Comparison of ENCODE assay signal across 32 cellular contexts in the genomic region with DNA sequence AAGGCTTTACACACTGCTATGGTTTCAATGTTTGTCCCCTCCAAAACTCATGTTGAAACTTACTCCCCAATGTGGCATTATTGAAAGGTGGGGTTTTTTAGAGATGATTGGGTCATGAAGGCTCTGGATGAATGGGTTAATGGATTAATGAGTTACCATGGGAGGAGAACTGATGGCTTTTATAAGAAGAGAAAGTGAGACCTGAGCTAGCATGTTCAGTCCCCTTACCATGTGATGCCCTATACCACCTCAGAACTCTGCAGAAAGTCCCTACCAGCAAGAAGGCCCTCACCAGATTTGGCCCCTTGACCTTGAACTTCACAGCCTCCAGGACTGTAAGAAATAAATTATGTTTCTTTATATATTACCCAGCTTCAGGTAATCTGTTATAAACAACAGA.
"Had no signal": no experiment of that assay in that cellular context is flagged by ENCODE, and none has a peak within 500 bp of the region (broad histone marks: within the 10 kb centered on the region; RNA-seq: fewer than 3 reads in every experiment).

No MANE protein-coding gene starts in this region.

- H3K4me3 ChIP-seq: adrenal gland, body of pancreas, colonic mucosa, heart left ventricle had no signal

- H3K36me3 ChIP-seq: adrenal gland, colonic mucosa, heart left ventricle, WERI-Rb-1 had no signal

- ATAC-seq: activated CD4-positive, CD25-positive, alpha-beta regulatory T cell treated with anti-CD3 and anti-CD28 coated beads, Interleukin-2, amount 50 U/mL, for 24 hours; activated CD8-positive, alpha-beta T cell treated with anti-CD3 and anti-CD28 coated beads for 36 hours; activated naive CD8-positive, alpha-beta T cell treated with anti-CD3 and anti-CD28 coated beads, Interleukin-2, amount 50 U/mL, for 24 hours; activated T-cell treated with anti-CD3 and anti-CD28 coated beads, Interleukin-2, amount 50 U/mL, for 4 hours; activated T-helper 17 cell treated with anti-CD3 and anti-CD28 coated beads, Interleukin-2, amount 50 U/mL, for 72 hours; body of pancreas; heart left ventricle; T-helper 17 cell had no signal

- H3K9me3 Mint-ChIP-seq: activated B cell treated with CpG ODN at 0.5 μM for 24 hours; activated CD8-positive, alpha-beta T cell treated with anti-CD3 and anti-CD28 coated beads for 36 hours; activated naive CD8-positive, alpha-beta T cell treated with anti-CD3 and anti-CD28 coated beads for 36 hours; activated T-cell treated with anti-CD3 and anti-CD28 coated beads, Interleukin-2, amount 50 U/mL, for 4 hours; activated T-helper 17 cell treated with anti-CD3 and anti-CD28 coated beads, Interleukin-2, amount 50 U/mL, for 72 hours; T-helper 2 cell treated with Interferon-gamma antibody and Interleukin-4, amounts not matched to agents 5 μg/mL and 100 μg/mL, for 36 hours had no signal

- FAIRE-seq: endometrium, endothelial cell of umbilical vein, frontal cortex had no signal

- H3K27ac ChIP-seq: adrenal gland, colonic mucosa, epithelial cell of prostate, heart left ventricle, WERI-Rb-1 had no signal

- H3K27me3 Mint-ChIP-seq: activated B cell treated with CpG ODN at 0.5 μM for 24 hours; activated CD8-positive, alpha-beta T cell treated with anti-CD3 and anti-CD28 coated beads for 36 hours; activated naive CD8-positive, alpha-beta T cell treated with anti-CD3 and anti-CD28 coated beads, Interleukin-2, amount 50 U/mL, for 24 hours had no signal

- H3K4me1 Mint-ChIP-seq: activated B cell treated with CpG ODN at 0.5 μM for 24 hours; activated naive CD8-positive, alpha-beta T cell treated with anti-CD3 and anti-CD28 coated beads for 36 hours; activated naive CD8-positive, alpha-beta T cell treated with anti-CD3 and anti-CD28 coated beads, Interleukin-2, amount 50 U/mL, for 24 hours; activated T-helper 17 cell treated with anti-CD3 and anti-CD28 coated beads, Interleukin-2, amount 50 U/mL, for 72 hours; T-helper 17 cell had no signal

- H3K36me3 Mint-ChIP-seq: activated naive CD8-positive, alpha-beta T cell treated with anti-CD3 and anti-CD28 coated beads for 36 hours had no signal

- H3K9me3 ChIP-seq: adrenal gland, body of pancreas, colonic mucosa, heart left ventricle had no signal

- H3K4me1 ChIP-seq: adrenal gland, body of pancreas, colonic mucosa, heart left ventricle had no signal

- H3K27me3 ChIP-seq: body of pancreas had no signal

- H3K27ac Mint-ChIP-seq: activated B cell treated with CpG ODN at 0.5 μM for 24 hours; activated CD8-positive, alpha-beta T cell treated with anti-CD3 and anti-CD28 coated beads for 36 hours; activated naive CD8-positive, alpha-beta T cell treated with anti-CD3 and anti-CD28 coated beads for 36 hours; activated naive CD8-positive, alpha-beta T cell treated with anti-CD3 and anti-CD28 coated beads, Interleukin-2, amount 50 U/mL, for 24 hours; activated T-helper 17 cell treated with anti-CD3 and anti-CD28 coated beads, Interleukin-2, amount 50 U/mL, for 72 hours; T-helper 17 cell; T-helper 2 cell treated with Interferon-gamma antibody and Interleukin-4, amounts not matched to agents 5 μg/mL and 100 μg/mL, for 36 hours had no signal

- DNase-seq: activated B cell treated with CpG ODN at 0.5 μM for 24 hours; activated CD4-positive, alpha-beta T cell treated with anti-CD3 and anti-CD28 coated beads for 48 hours; activated CD4-positive, alpha-beta T cell treated with anti-CD3 and anti-CD28 coated beads, Interleukin-2, amount 50 U/mL, for 1 hour; activated CD4-positive, alpha-beta T cell treated with anti-CD3 and anti-CD28 coated beads, Interleukin-2, amount 50 U/mL, for 48 hours; activated CD8-positive, alpha-beta memory T cell treated with anti-CD3 and anti-CD28 coated beads for 24 hours; activated CD8-positive, alpha-beta T cell treated with anti-CD3 and anti-CD28 coated beads for 36 hours; activated effector memory CD4-positive, alpha-beta T cell treated with Interleukin-2 at 50 U/mL for 16 hours; activated gamma-delta T cell treated with Interleukin-2 at 50 U/mL for 16 hours; activated naive CD4-positive, alpha-beta T cell treated with anti-CD3 and anti-CD28 coated beads, Interleukin-2, amount 50 U/mL, for 16 hours; activated naive CD4-positive, alpha-beta T cell treated with Interleukin-2 at 50 U/mL for 16 hours; activated naive CD8-positive, alpha-beta T cell treated with anti-CD3 and anti-CD28 coated beads for 36 hours; activated naive CD8-positive, alpha-beta T cell treated with anti-CD3 and anti-CD28 coated beads, Interleukin-2, amount 50 U/mL, for 24 hours; activated T-cell treated with anti-CD3 and anti-CD28 coated beads, Interleukin-2, amount 50 U/mL, for 4 hours; adrenal gland; amygdala; aorta; body of pancreas; caudate nucleus; colonic mucosa; effector CD8-positive, alpha-beta T cell; foreskin fibroblast; heart left ventricle; T-helper 17 cell; T1000; WERI-Rb-1 had no signal

- H3K4me3 Mint-ChIP-seq: activated B cell treated with CpG ODN at 0.5 μM for 24 hours; activated CD8-positive, alpha-beta T cell treated with anti-CD3 and anti-CD28 coated beads for 36 hours; activated naive CD8-positive, alpha-beta T cell treated with anti-CD3 and anti-CD28 coated beads for 36 hours; activated naive CD8-positive, alpha-beta T cell treated with anti-CD3 and anti-CD28 coated beads, Interleukin-2, amount 50 U/mL, for 24 hours; activated T-cell treated with anti-CD3 and anti-CD28 coated beads, Interleukin-2, amount 50 U/mL, for 4 hours; activated T-helper 17 cell treated with anti-CD3 and anti-CD28 coated beads, Interleukin-2, amount 50 U/mL, for 72 hours; T-helper 17 cell; T-helper 2 cell treated with Interferon-gamma antibody and Interleukin-4, amounts not matched to agents 5 μg/mL and 100 μg/mL, for 36 hours had no signal
